21 cellular contexts compared by ENCODE assay signal in genomic region chr16:77206533-77206932, GRCh38. TPM values are rescaled to one million over a fixed set of nuclear protein-coding genes. Genes with fewer than 3 reads are reported as not detected.
A peak's percentile ranks its signal among the peaks of the same experiment; 100 is the strongest.
DNase-seq lines count a peak whose midpoint lies in the region; ATAC-seq and TF ChIP-seq lines count a peak whose summit lies in the region.
"Had no signal": no experiment of that assay in that cellular context is flagged by ENCODE, and none has a peak within 500 bp of the region (broad histone marks: within the 10 kb centered on the region; RNA-seq: fewer than 3 reads in every experiment).

No MANE protein-coding gene starts in this region.

- H3K9me2 ChIP-seq in GM23248 (ENCODE audit: insufficient read depth) = no peaks in the 10 kb centered on the region
- H3K9me2 ChIP-seq in PC-3 (replicated peaks; ENCODE audit: low read length) = no peaks in the 10 kb centered on the region

- in situ Hi-C loops in GM23248 (cut with MboI) (no loop called here), G401 (cut with HindIII; ENCODE audit: low sequenced_read_pairs) (no loop called here)

- intact Hi-C loops in PC-3 (cut with micrococcal nuclease) = no loop called here
- intact Hi-C loops in esophagus squamous epithelium (cut with DNase I) = no loop called here

- no peak for TF ChIP-seq POLR2A in esophagus squamous epithelium (IDR thresholded peaks at IDR 0.05)

- peak overlapping the region; percentile 62 for H3K27ac Mint-ChIP-seq in neural progenitor cell
- peak overlapping the region in 1 of 10 donors; percentile 60 for H3K27ac Mint-ChIP-seq in naive thymus-derived CD8-positive, alpha-beta T cell
- H3K27ac Mint-ChIP-seq: B cell had no signal

- DNase-seq in GM23248 (peak; percentile 10), PC-3 (peak; percentile 40), epithelial cell of esophagus (ENCODE audit: low read depth) (peak; percentile 53), neural progenitor cell (ENCODE audit: low spot score) (no peak), GM20000 (ENCODE audit: low spot score) (no peak), G401 (ENCODE audit: low spot score) (no peak), esophagus squamous epithelium (lab: John Stamatoyannopoulos, UW) (no peak)
- no peak for DNase-seq in naive thymus-derived CD8-positive, alpha-beta T cell
- DNase-seq: C1 segment of cervical spinal cord; CD4-positive, CD25-positive, alpha-beta regulatory T cell; CD8-positive, alpha-beta memory T cell; COR-L47; DMS 273 treated with DMSO at 0.1 percent for 48 hours; DMS53; DND-41; EL; HCEC 1CT; KBM-7 had no signal

- no peak for ATAC-seq in PC-3
- no peak for ATAC-seq in naive thymus-derived CD8-positive, alpha-beta T cell
- ATAC-seq: HepG2 had no signal

- CTCF ChIA-PET in PC-3 (lab: Charles Lee) = no interaction called here

- BruUV-seq in PC-3 (replicated peaks; lab: Mats Ljungman, UMichigan) = no TSS peak

- H3K9ac ChIP-seq in GM23248 = no peak overlapping the region
- H3K9ac ChIP-seq in PC-3 (ENCODE audit: low read length) = no peak overlapping the region
- no peak overlapping the region for H3K9ac ChIP-seq in neural progenitor cell

- H3K4me2 ChIP-seq in GM23248 (ENCODE audit: unreplicated experiment) = no peak overlapping the region
- peak overlapping the region; percentile 41; the same call in 1 of the 2 replicates for H3K4me2 ChIP-seq in PC-3 (ENCODE audit: low read length)
- H3K4me2 ChIP-seq in neural progenitor cell = no peak overlapping the region

- no peaks in the 10 kb centered on the region for H3K36me3 ChIP-seq in GM23248 (ENCODE audit: low read depth)
- no peaks in the 10 kb centered on the region for H3K36me3 ChIP-seq in PC-3 (ENCODE audit: low read depth, low read length)
- no peaks in the 10 kb centered on the region for H3K36me3 ChIP-seq in neural progenitor cell
- peaks cover 0 to under 1% (median 0%) of the 10 kb centered on the region in 3 donors for H3K36me3 ChIP-seq in esophagus squamous epithelium

- peaks cover 23% of the 10 kb centered on the region for H3K4me1 Mint-ChIP-seq in neural progenitor cell
- H3K4me1 Mint-ChIP-seq in naive thymus-derived CD8-positive, alpha-beta T cell = peaks cover 1 to 7% (median 3%) of the 10 kb centered on the region in 4 donors

- H3K9me3 Mint-ChIP-seq in neural progenitor cell = no peaks in the 10 kb centered on the region
- H3K9me3 Mint-ChIP-seq in naive thymus-derived CD8-positive, alpha-beta T cell = no peaks in the 10 kb centered on the region
- H3K9me3 Mint-ChIP-seq: CD4-positive, CD25-positive, alpha-beta regulatory T cell; CD8-positive, alpha-beta memory T cell; IgD-negative memory B cell had no signal

- H3K4me3 Mint-ChIP-seq in neural progenitor cell = no peak overlapping the region
- H3K4me3 Mint-ChIP-seq in naive thymus-derived CD8-positive, alpha-beta T cell = no peak overlapping the region
- H3K4me3 Mint-ChIP-seq: B cell; CD4-positive, CD25-positive, alpha-beta regulatory T cell; CD8-positive, alpha-beta memory T cell; IgD-negative memory B cell had no signal

- H3K9me3 ChIP-seq in GM23248 (ENCODE audit: low read depth) = no peaks in the 10 kb centered on the region
- no peaks in the 10 kb centered on the region for H3K9me3 ChIP-seq in PC-3 (ENCODE audit: low read length)
- H3K9me3 ChIP-seq in neural progenitor cell (ENCODE audit: low read depth) = no peaks in the 10 kb centered on the region
- no peaks in the 10 kb centered on the region for H3K9me3 ChIP-seq in esophagus squamous epithelium

- H3K79me2 ChIP-seq in GM23248 (ENCODE audit: insufficient read depth) (no peaks in the 10 kb centered on the region), PC-3 (ENCODE audit: low read length) (no peaks in the 10 kb centered on the region), neural progenitor cell (ENCODE audit: low read depth) (no peaks in the 10 kb centered on the region)

- H3K27ac ChIP-seq in GM23248 (no peak overlapping the region), PC-3 (ENCODE audit: low read length) (no peak overlapping the region), neural progenitor cell (no peak overlapping the region), esophagus squamous epithelium (no peak overlapping the region)

- peaks cover 2% of the 10 kb centered on the region for H3K36me3 Mint-ChIP-seq in neural progenitor cell
- no peaks in the 10 kb centered on the region for H3K36me3 Mint-ChIP-seq in naive thymus-derived CD8-positive, alpha-beta T cell
- H3K36me3 Mint-ChIP-seq: CD4-positive, CD25-positive, alpha-beta regulatory T cell; IgD-negative memory B cell had no signal

- 75 to 87% methylated on average over 2 of the region's 2 CpGs for WGBS in GM23248 (ENCODE audit: low coverage in 1 of 2, low lambda C conversion rate in 2 of 2, missing lambda C conversion rate in 2 of 2), 2 experiments
- 50 to 82% methylated on average over 2 of the region's 2 CpGs for WGBS in esophagus squamous epithelium, 2 donors

- H3K27me3 ChIP-seq in GM23248 (replicated peaks; ENCODE audit: insufficient read depth) = peaks cover 5% of the 10 kb centered on the region; the same call in 1 of the 2 replicates
- H3K27me3 ChIP-seq in PC-3 (ENCODE audit: low read length) = no peaks in the 10 kb centered on the region
- no peaks in the 10 kb centered on the region for H3K27me3 ChIP-seq in neural progenitor cell
- no peaks in the 10 kb centered on the region for H3K27me3 ChIP-seq in esophagus squamous epithelium

- H4K20me1 ChIP-seq in GM23248 (ENCODE audit: insufficient read depth) = no peaks in the 10 kb centered on the region
- no peaks in the 10 kb centered on the region for H4K20me1 ChIP-seq in PC-3 (ENCODE audit: low read length)
- no peaks in the 10 kb centered on the region for H4K20me1 ChIP-seq in neural progenitor cell (ENCODE audit: low read depth)

- POLR2A ChIA-PET in PC-3 (lab: Charles Lee; ENCODE audit: unreplicated experiment) = no interaction called here
- POLR2A ChIA-PET in naive thymus-derived CD8-positive, alpha-beta T cell (lab: Charles Lee) = no interaction called here

- H3K4me3 ChIP-seq in GM23248 (no peak overlapping the region), PC-3 (ENCODE audit: low read length) (no peak overlapping the region), epithelial cell of esophagus (ENCODE audit: low read length) (no peak overlapping the region), neural progenitor cell (no peak overlapping the region), esophagus squamous epithelium (no peak overlapping the region)

- peaks cover 2% of the 10 kb centered on the region for H3K27me3 Mint-ChIP-seq in neural progenitor cell (ENCODE audit: insufficient read depth, low read depth)
- no peaks in the 10 kb centered on the region for H3K27me3 Mint-ChIP-seq in naive thymus-derived CD8-positive, alpha-beta T cell
- H3K27me3 Mint-ChIP-seq: B cell; CD4-positive, CD25-positive, alpha-beta regulatory T cell; IgD-negative memory B cell had no signal

- H2AFZ ChIP-seq in GM23248 (no peak overlapping the region), PC-3 (ENCODE audit: low read length) (no peak overlapping the region), neural progenitor cell (replicated peaks) (no peak overlapping the region)

- no peak for TF ChIP-seq CTCF in PC-3 (conservative IDR thresholded peaks at IDR 0.05; ENCODE audit: low read depth, low read length)
- TF ChIP-seq CTCF in epithelial cell of esophagus (IDR thresholded peaks at IDR 0.05; ENCODE audit: insufficient read depth, low read depth, low read length, missing control alignments) = no peak
- TF ChIP-seq CTCF in neural progenitor cell (IDR thresholded peaks at IDR 0.05) = no peak
- no peak for TF ChIP-seq CTCF in GM20000 (IDR thresholded peaks at IDR 0.05; ENCODE audit: extremely low read depth, missing control alignments)
- no peak for TF ChIP-seq CTCF in esophagus squamous epithelium (IDR thresholded peaks at IDR 0.05)

- no peaks in the 10 kb centered on the region for H3F3A ChIP-seq in GM23248 (ENCODE audit: insufficient read depth)
- H3F3A ChIP-seq in PC-3 (ENCODE audit: low read length, unreplicated experiment) = no peaks in the 10 kb centered on the region
- H3F3A ChIP-seq in neural progenitor cell (ENCODE audit: low read depth) = no peaks in the 10 kb centered on the region

- H3K4me1 ChIP-seq in GM23248 (ENCODE audit: insufficient read depth) (no peaks in the 10 kb centered on the region), PC-3 (ENCODE audit: insufficient read depth, low read length) (peaks cover 12% of the 10 kb centered on the region), neural progenitor cell (peaks cover under 1% of the 10 kb centered on the region), esophagus squamous epithelium (no peaks in the 10 kb centered on the region)

RNA-seq across cellular contexts. Expression of gene SYCE1L, which starts 7.3 kb away (rescaled TPM):
- total RNA-seq in GM23248 (2014; rRNA removed; shearing (Covaris generic)) = not detected in 2 replicates
- not detected in 2 replicates for polyA plus RNA-seq in GM23248 (2016; fragmentation: Nextera tagmentation; extraction: Ambion mirVana)
- total RNA-seq in PC-3 (2014; rRNA removed) (0.46 and 1.7 TPM in 2 replicates), neural progenitor cell (ENCODE audit: low replicate concordance) (2.5 and 4.2 TPM in 2 replicates), esophagus squamous epithelium (1 to 10 TPM in 1 of 4 donors, under 1 TPM in 1, not detected in 2; 0.76 to 1.1 TPM)
- total RNA-seq in naive thymus-derived CD8-positive, alpha-beta T cell = 10 to 100 TPM; 12.9 to 22.0 TPM
- 1 to 10 TPM; 1.2 to 8.7 (median 1.8) TPM for polyA plus RNA-seq in naive thymus-derived CD8-positive, alpha-beta T cell
- total RNA-seq in G401 (2014; rRNA removed; shearing (Covaris generic)) = not detected in 2 replicates
- polyA plus RNA-seq: HepG2 had no signal

RNA-seq across cellular contexts. Expression of gene MON1B, which starts 15.5 kb away (rescaled TPM):
- total RNA-seq in GM23248 (2014; rRNA removed; shearing (Covaris generic)) = 9.3 and 11.3 TPM in 2 replicates
- 21.4 and 22.8 TPM in 2 replicates for polyA plus RNA-seq in GM23248 (2016; fragmentation: Nextera tagmentation; extraction: Ambion mirVana)
- 12.7 and 15.0 TPM in 2 replicates for total RNA-seq in PC-3 (2014; rRNA removed)
- total RNA-seq in neural progenitor cell (ENCODE audit: low replicate concordance) = 9.1 and 10.8 TPM in 2 replicates
- 10 to 100 TPM; 66.2 to 76.9 TPM for total RNA-seq in naive thymus-derived CD8-positive, alpha-beta T cell
- polyA plus RNA-seq in naive thymus-derived CD8-positive, alpha-beta T cell = 10 to 100 TPM; 29.0 to 40.7 (median 33.0) TPM
- 0.92 and 2.0 TPM in 2 replicates for total RNA-seq in G401 (2014; rRNA removed; shearing (Covaris generic))
- 10 to 100 TPM; 11.8 to 25.9 (median 19.0) TPM for total RNA-seq in esophagus squamous epithelium

Comparison
In these comparisons a context has a peak if more than half of its experiments do, and no peak if none do; other contexts are left out.
1. DNase-seq: peak in GM23248 (single experiment), PC-3 (single experiment) and epithelial cell of esophagus (single experiment); none in neural progenitor cell (single experiment), naive thymus-derived CD8-positive, alpha-beta T cell (0 of 10), GM20000 (single experiment), G401 (single experiment) and esophagus squamous epithelium (single experiment).